Comparison of ENCODE assay signal across 16 cellular contexts in genomic region chr5:42555010-42555409, GRCh38.
DNase-seq lines count a peak whose midpoint lies in the region; ATAC-seq, FAIRE-seq and TF ChIP-seq lines count a peak whose summit lies in the region.
"Had no signal": no experiment of that assay in that cellular context is flagged by ENCODE, and none has a peak within 500 bp of the region (broad histone marks: within the 10 kb centered on the region; RNA-seq: fewer than 3 reads in every experiment).

No MANE protein-coding gene starts in this region.

- no peak for ATAC-seq in K562
- ATAC-seq: GM12878 had no signal

- no peak for TF ChIP-seq POLR2A in K562 (conservative IDR thresholded peaks at IDR 0.05)

- no peak overlapping the region for H2AFZ ChIP-seq in K562 (ENCODE audit: low read depth, low read length)
- no peak overlapping the region for H2AFZ ChIP-seq in osteoblast (ENCODE audit: low read length)

- H3K27me3 ChIP-seq in K562 (ENCODE audit: control insufficient read depth in 2 of 2, insufficient read depth in 2 of 2, low read length in 2 of 2): no peaks in the 10 kb centered on the region
- H3K27me3 ChIP-seq in liver (ENCODE audit: control insufficient read depth in 4 of 4, insufficient read depth in 4 of 4, low read length in 3 of 4): no peaks in the 10 kb centered on the region
- no peaks in the 10 kb centered on the region for H3K27me3 ChIP-seq in skeletal muscle tissue (ENCODE audit: control insufficient read depth in 3 of 3, insufficient read depth in 3 of 3, low read length in 3 of 3)
- H3K27me3 ChIP-seq in osteoblast (ENCODE audit: insufficient read depth, low read length): no peaks in the 10 kb centered on the region
- H3K27me3 ChIP-seq: BLaER1 had no signal

- no peak for FAIRE-seq in K562 (lab: Jason Lieb, UNC)
- FAIRE-seq: GM12878 had no signal

- H3K9ac ChIP-seq in K562 (ENCODE audit: insufficient read depth in 1 of 2, low read depth in 2 of 2, low read length in 2 of 2): no peak overlapping the region
- peak overlapping the region in 1 of 2 donors; percentile 14 for H3K9ac ChIP-seq in liver (ENCODE audit: low read depth in 1 of 2, low read length in 2 of 2)
- H3K9ac ChIP-seq in skeletal muscle tissue (ENCODE audit: low read depth in 1 of 3, low read length in 3 of 3): peak overlapping the region in 1 of 3 donors; percentile 18
- H3K9ac ChIP-seq: BLaER1 had no signal

- no peak overlapping the region for H3K27ac ChIP-seq in K562 (ENCODE audit: extremely low read depth, low read depth, low read length)
- H3K27ac ChIP-seq in liver (ENCODE audit: low read depth in 1 of 2, low read length in 2 of 2): peak overlapping the region; percentile 70 to 90
- peak overlapping the region; percentile 73 for H3K27ac ChIP-seq in skeletal muscle tissue (ENCODE audit: low read depth, low read length)
- H3K27ac ChIP-seq in osteoblast (ENCODE audit: low read depth, low read length): no peak overlapping the region
- H3K27ac ChIP-seq: 22Rv1, BLaER1 had no signal

- DNase-seq in DMS53 (lab: John Stamatoyannopoulos, UW) (peak; percentile 1), DMS53 treated with DMSO at 0.1 percent for 48 hours (lab: John Stamatoyannopoulos, UW; ENCODE audit: unreplicated experiment) (no peak), K562 (ENCODE audit: extremely low read depth in 1 of 4, low spot score in 3 of 4) (no peak), SKM-1 (lab: John Stamatoyannopoulos, UW; ENCODE audit: unreplicated experiment) (no peak), T-helper 1 cell (no peak), osteoblast (ENCODE audit: insufficient read length, low spot score, missing footprints) (no peak)
- DNase-seq: CD4-positive, alpha-beta memory T cell; DMS153; DND-41; EL had no signal

- intact Hi-C loops in K562 (cut with micrococcal nuclease): no loop called here

- TF ChIP-seq RAD21 in K562 (CRISPR knock-in tag; conservative IDR thresholded peaks at IDR 0.05 in 1 of 2, IDR thresholded peaks at IDR 0.05 in 1 of 2) (no peak), liver (IDR thresholded peaks at IDR 0.05) (peak in 1 of 2 donors; percentile 31)

- in situ Hi-C loops in K562 (cut with MboI): no loop called here

- H3K4me3 ChIP-seq in K562 (no peak overlapping the region), liver (ENCODE audit: low read depth in 1 of 3, low read length in 3 of 3) (no peak overlapping the region), skeletal muscle tissue (ENCODE audit: low read length in 3 of 3) (no peak overlapping the region), osteoblast (ENCODE audit: insufficient read depth, low read length) (no peak overlapping the region)
- H3K4me3 ChIP-seq: BLaER1, GM12878, HAP-1 had no signal

- H3K79me2 ChIP-seq in K562 (ENCODE audit: control insufficient read depth, insufficient read depth, low read length) (no peaks in the 10 kb centered on the region), osteoblast (ENCODE audit: insufficient read depth, low read length) (no peaks in the 10 kb centered on the region)

- POLR2A ChIA-PET in K562 (lab: Yijun Ruan, JAX): no interaction called here

- no peaks in the 10 kb centered on the region for H3K9me1 ChIP-seq in K562 (ENCODE audit: control insufficient read depth, insufficient read depth, low read length)

- TF ChIP-seq CTCF in K562 (IDR thresholded peaks at IDR 0.05 in 2 of 3, conservative IDR thresholded peaks at IDR 0.05 in 1 of 3; ENCODE audit: insufficient read depth in 2 of 3, low read depth in 1 of 3, low read length in 3 of 3) (no peak), liver (IDR thresholded peaks at IDR 0.05; ENCODE audit: low read depth, low read length, missing input control) (no peak), osteoblast (IDR thresholded peaks at IDR 0.05; ENCODE audit: extremely low read depth, low read depth, low read length) (no peak)

- H3K4me1 ChIP-seq in K562 (replicated peaks in 1 of 2; ENCODE audit: control insufficient read depth in 2 of 2, insufficient read depth in 2 of 2, low read length in 2 of 2) (no peaks in the 10 kb centered on the region), liver (ENCODE audit: control insufficient read depth in 4 of 4, insufficient read depth in 4 of 4, low read length in 3 of 4) (peaks cover 27 to 66% (median 44%) of the 10 kb centered on the region in 4 donors), skeletal muscle tissue (ENCODE audit: control insufficient read depth in 3 of 3, insufficient read depth in 3 of 3, low read length in 3 of 3) (peaks cover 17 to 34% (median 21%) of the 10 kb centered on the region in 3 donors), osteoblast (ENCODE audit: insufficient read depth, low read length) (no peaks in the 10 kb centered on the region)
- H3K4me1 ChIP-seq: BLaER1, HAP-1 had no signal

- no peaks in the 10 kb centered on the region for H3K9me3 ChIP-seq in K562 (replicated peaks; ENCODE audit: control insufficient read depth, insufficient read depth, low read depth, low read length)
- H3K9me3 ChIP-seq in liver (ENCODE audit: control insufficient read depth in 4 of 4, low read length in 3 of 4): no peaks in the 10 kb centered on the region
- no peaks in the 10 kb centered on the region for H3K9me3 ChIP-seq in skeletal muscle tissue (ENCODE audit: control insufficient read depth in 3 of 3, low read length in 3 of 3)
- H3K9me3 ChIP-seq in osteoblast (ENCODE audit: low read depth, low read length): no peaks in the 10 kb centered on the region
- H3K9me3 ChIP-seq: BLaER1, HAP-1 had no signal

- CTCF ChIA-PET in K562 (lab: Yijun Ruan, JAX; ENCODE audit: low intra/inter-chr PET ratio): no interaction called here

- TF ChIP-seq EP300 in K562 (IDR thresholded peaks at IDR 0.05; ENCODE audit: low read length): no peak

- 4% methylated on average over 1 of the region's 1 CpG for WGBS in K562 (ENCODE audit: insufficient coverage, low coverage, missing lambda C conversion rate)
- WGBS in liver: 40% methylated on average over 1 of the region's 1 CpG

- H4K20me1 ChIP-seq in K562 (replicated peaks; ENCODE audit: control insufficient read depth, insufficient read depth, low read length) (no peaks in the 10 kb centered on the region), osteoblast (ENCODE audit: insufficient read depth, low read length) (no peaks in the 10 kb centered on the region)
- H4K20me1 ChIP-seq: BLaER1 had no signal

- H3K36me3 ChIP-seq in K562 (ENCODE audit: control insufficient read depth, insufficient read depth, low read length) (no peaks in the 10 kb centered on the region), liver (ENCODE audit: control insufficient read depth in 4 of 4, insufficient read depth in 3 of 4, low read depth in 1 of 4, low read length in 3 of 4) (no peaks in the 10 kb centered on the region), skeletal muscle tissue (ENCODE audit: control insufficient read depth in 3 of 3, insufficient read depth in 3 of 3, low read length in 3 of 3) (no peaks in the 10 kb centered on the region), osteoblast (ENCODE audit: insufficient read depth, low read length) (no peaks in the 10 kb centered on the region)
- H3K36me3 ChIP-seq: BLaER1, HAP-1 had no signal

- BruUV-seq in K562 (replicated peaks; lab: Mats Ljungman, UMichigan): no TSS peak

- H3K4me2 ChIP-seq in K562 (ENCODE audit: insufficient read depth, low read length): no peak overlapping the region
- no peak overlapping the region for H3K4me2 ChIP-seq in osteoblast (ENCODE audit: insufficient read depth, low read length)
- H3K4me2 ChIP-seq: BLaER1 had no signal

TF ChIP-seq in K562, 482 proteins besides CTCF, POLR2A, EP300 and RAD21:
- no peak for TF ChIP-seq ELK1 (CRISPR knock-in tag; IDR thresholded peaks at IDR 0.05)
- no peak for TF ChIP-seq HDAC8 (tag; IDR thresholded peaks at IDR 0.05)
- no peak for TF ChIP-seq DNMT1 (IDR thresholded peaks at IDR 0.05)
- TF ChIP-seq MAFG (tag; conservative IDR thresholded peaks at IDR 0.05): peak; percentile 95
- peak; percentile 93 for TF ChIP-seq C11orf30 (IDR thresholded peaks at IDR 0.05; ENCODE audit: low read depth)
- peak; percentile 96 for TF ChIP-seq ZNF316 (IDR thresholded peaks at IDR 0.05)
- TF ChIP-seq MAFK (IDR thresholded peaks at IDR 0.05; ENCODE audit: low read length): peak; percentile 99
- no peak for TF ChIP-seq ZEB2 (IDR thresholded peaks at IDR 0.05)
- peak; percentile 99 for TF ChIP-seq MAFF (IDR thresholded peaks at IDR 0.05; ENCODE audit: low read length)

TF ChIP-seq in liver, 16 proteins besides CTCF, POLR2A, EP300 and RAD21:
- no peak for TF ChIP-seq FOXA1 (IDR thresholded peaks at IDR 0.05)
- no peak for TF ChIP-seq GABPA (IDR thresholded peaks at IDR 0.05 in 1 of 2, conservative IDR thresholded peaks at IDR 0.05 in 1 of 2)
- no peak for TF ChIP-seq NR2F2 (IDR thresholded peaks at IDR 0.05)
- no peak for TF ChIP-seq ZBTB33 (IDR thresholded peaks at IDR 0.05)
- TF ChIP-seq ATF3 (IDR thresholded peaks at IDR 0.05): no peak
- peak; percentile 33 to 55 for TF ChIP-seq RXRA (IDR thresholded peaks at IDR 0.05)
- no peak for TF ChIP-seq MAX (IDR thresholded peaks at IDR 0.05)
- TF ChIP-seq TAF1 (conservative IDR thresholded peaks at IDR 0.05): no peak
- peak; percentile 52 for TF ChIP-seq SP1 (IDR thresholded peaks at IDR 0.05)
- peak; percentile 21 for TF ChIP-seq YY1 (IDR thresholded peaks at IDR 0.05)
- peak; percentile 22 to 60 for TF ChIP-seq HNF4A (conservative IDR thresholded peaks at IDR 0.05)
- TF ChIP-seq JUND (IDR thresholded peaks at IDR 0.05): peak in 1 of 2 donors; percentile 55

Comparison
In these comparisons a context has a peak if more than half of its experiments do, and no peak if none do; other contexts are left out.
1. H3K27ac ChIP-seq: peak in liver (2 of 2) and skeletal muscle tissue (single experiment); none in K562 (single experiment) and osteoblast (single experiment).